Comparison of ENCODE assay signal across 29 cellular contexts in the genomic region with DNA sequence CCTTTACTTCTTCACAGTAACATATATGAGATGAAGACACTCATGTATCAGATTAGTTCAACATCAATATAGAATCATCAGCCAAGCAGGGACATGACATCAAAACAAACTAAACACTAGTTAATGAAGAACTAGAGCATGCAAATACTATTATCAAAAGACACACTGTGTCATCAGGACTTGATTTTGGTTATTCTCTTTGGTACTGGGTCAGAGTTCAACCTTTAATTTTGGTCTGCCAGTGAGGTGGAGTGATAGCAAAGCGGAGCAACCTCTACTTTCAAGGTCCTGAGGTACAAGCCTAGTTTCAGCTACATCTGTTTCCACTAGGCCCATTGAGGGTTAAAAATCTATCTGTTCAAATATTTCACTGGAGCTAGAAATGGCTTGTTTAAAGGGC.
"Had no signal": no experiment of that assay in that cellular context is flagged by ENCODE, and none has a peak within 500 bp of the region (broad histone marks: within the 10 kb centered on the region; RNA-seq: fewer than 3 reads in every experiment).

No MANE protein-coding gene starts in this region.

- H3K36me3 ChIP-seq: neutrophil, pancreas, prostate gland, spleen, stomach, thoracic aorta, thyroid gland, tibial nerve, upper lobe of right lung, uterus had no signal

- H3K4me3 Mint-ChIP-seq: naive B cell; naive thymus-derived CD8-positive, alpha-beta T cell; natural killer cell treated with Interleukin-12 subunit alpha and Interleukin-12 subunit beta and Interleukin-15 and Interleukin-18, amount 100 ng/mL, for 72 hours; nephron progenitor cell; neural crest cell; stimulated activated naive B cell treated with anti-CD40 and anti-IgM and Interleukin-4, amounts not matched to agents 10 μg/mL and 1 μg/mL and 100 μg/mL, for 72 hours; stimulated activated naive CD8-positive, alpha-beta T cell treated with anti-CD3 and anti-CD28 coated beads, Interleukin-15, Interleukin-2, amounts not matched to agents 100 ng/mL and 50 ng/mL, for 24 hours had no signal

- H3K9me3 Mint-ChIP-seq: stimulated activated naive B cell treated with anti-CD40 and anti-IgM and Interleukin-4, amounts not matched to agents 10 μg/mL and 1 μg/mL and 100 μg/mL, for 72 hours; stimulated activated naive CD8-positive, alpha-beta T cell treated with anti-CD3 and anti-CD28 coated beads, Interleukin-15, Interleukin-2, amounts not matched to agents 100 ng/mL and 50 ng/mL, for 24 hours had no signal

- H3K4me3 ChIP-seq: pancreas, prostate gland, skin epidermis, smooth muscle cell, spleen, stomach, thoracic aorta, thyroid gland, tibial nerve, upper lobe of right lung, uterus had no signal

- H3K9me3 ChIP-seq: neutrophil, pancreas, prostate gland, spleen, thoracic aorta, thyroid gland, tibial nerve, upper lobe of right lung, uterus had no signal

- H3K4me1 Mint-ChIP-seq: naive B cell; naive thymus-derived CD8-positive, alpha-beta T cell; neural crest cell; stimulated activated naive B cell treated with anti-CD40 and anti-IgM and Interleukin-4, amounts not matched to agents 10 μg/mL and 1 μg/mL and 100 μg/mL, for 72 hours had no signal

- H3K36me3 Mint-ChIP-seq: naive B cell; naive thymus-derived CD8-positive, alpha-beta T cell; natural killer cell treated with Interleukin-12 subunit alpha and Interleukin-12 subunit beta and Interleukin-15 and Interleukin-18, amount 100 ng/mL, for 72 hours; stimulated activated naive B cell treated with anti-CD40 and anti-IgM and Interleukin-4, amounts not matched to agents 10 μg/mL and 1 μg/mL and 100 μg/mL, for 72 hours had no signal

- H3K4me2 ChIP-seq: smooth muscle cell had no signal

- H3K27me3 Mint-ChIP-seq: naive B cell; naive thymus-derived CD8-positive, alpha-beta T cell; stimulated activated naive B cell treated with anti-CD40 and anti-IgM and Interleukin-4, amounts not matched to agents 10 μg/mL and 1 μg/mL and 100 μg/mL, for 72 hours; stimulated activated naive CD8-positive, alpha-beta T cell treated with anti-CD3 and anti-CD28 coated beads, Interleukin-15, Interleukin-2, amounts not matched to agents 100 ng/mL and 50 ng/mL, for 24 hours had no signal

- DNase-seq: naive B cell; naive thymus-derived CD8-positive, alpha-beta T cell; nephron progenitor cell; nucleus accumbens; pancreas; right cardiac atrium; spleen; stimulated activated CD4-positive, alpha-beta T cell treated with anti-CD3 and anti-CD28 coated beads, Interleukin-12 subunit alpha, Interleukin-12 subunit beta, amount 100 ng/mL, for 4 hours; stimulated activated CD4-positive, alpha-beta T cell treated with anti-CD3 and anti-CD28 coated beads, Interleukin-1b, Interleukin-23, amount 100 ng/mL, for 48 hours; stimulated activated CD4-positive, alpha-beta T cell treated with anti-CD3 and anti-CD28 coated beads, Interleukin-4, amount 100 ng/mL, for 1 hour; stimulated activated CD4-positive, alpha-beta T cell treated with anti-CD3 and anti-CD28 coated beads, Interleukin-4, amount 100 ng/mL, for 4 hours; stimulated activated CD8-positive, alpha-beta memory T cell treated with anti-CD3 and anti-CD28 coated beads, Interleukin-4, amount 100 ng/mL, for 48 hours; stimulated activated naive B cell treated with anti-CD40 and anti-IgM and Interleukin-4, amounts not matched to agents 10 μg/mL and 1 μg/mL and 100 μg/mL, for 72 hours; stimulated activated naive CD4-positive, alpha-beta T cell treated with Interleukin-2 at 50 U/mL for 16 hours; stomach; thyroid gland; trophoblast cell; upper lobe of right lung; uterus had no signal

- H3K27ac ChIP-seq: neutrophil, pancreas, prostate gland, skin epidermis, spleen, stomach, thoracic aorta, thyroid gland, tibial nerve, upper lobe of right lung, uterus had no signal

- H3K27me3 ChIP-seq: neutrophil, pancreas, spleen, stomach, thyroid gland, upper lobe of right lung, uterus had no signal

- ATAC-seq: naive thymus-derived CD8-positive, alpha-beta T cell; natural killer cell treated with Interleukin-12 subunit alpha and Interleukin-12 subunit beta and Interleukin-15 and Interleukin-18, amount 100 ng/mL, for 72 hours; pancreas; right cardiac atrium; sciatic nerve; stimulated activated naive B cell treated with anti-CD40 and anti-IgM and Interleukin-4, amounts not matched to agents 10 μg/mL and 1 μg/mL and 100 μg/mL, for 72 hours; upper lobe of right lung had no signal

- FAIRE-seq: pancreas had no signal

- H3K4me1 ChIP-seq: pancreas, prostate gland, spleen, stomach, thyroid gland, tibial nerve, upper lobe of right lung, uterus had no signal

- H3K27ac Mint-ChIP-seq: naive B cell; naive thymus-derived CD8-positive, alpha-beta T cell; natural killer cell treated with Interleukin-12 subunit alpha and Interleukin-12 subunit beta and Interleukin-15 and Interleukin-18, amount 100 ng/mL, for 72 hours; nephron progenitor cell; stimulated activated naive B cell treated with anti-CD40 and anti-IgM and Interleukin-4, amounts not matched to agents 10 μg/mL and 1 μg/mL and 100 μg/mL, for 72 hours; stimulated activated naive CD8-positive, alpha-beta T cell treated with anti-CD3 and anti-CD28 coated beads, Interleukin-15, Interleukin-2, amounts not matched to agents 100 ng/mL and 50 ng/mL, for 24 hours had no signal
